In the genomic region with DNA sequence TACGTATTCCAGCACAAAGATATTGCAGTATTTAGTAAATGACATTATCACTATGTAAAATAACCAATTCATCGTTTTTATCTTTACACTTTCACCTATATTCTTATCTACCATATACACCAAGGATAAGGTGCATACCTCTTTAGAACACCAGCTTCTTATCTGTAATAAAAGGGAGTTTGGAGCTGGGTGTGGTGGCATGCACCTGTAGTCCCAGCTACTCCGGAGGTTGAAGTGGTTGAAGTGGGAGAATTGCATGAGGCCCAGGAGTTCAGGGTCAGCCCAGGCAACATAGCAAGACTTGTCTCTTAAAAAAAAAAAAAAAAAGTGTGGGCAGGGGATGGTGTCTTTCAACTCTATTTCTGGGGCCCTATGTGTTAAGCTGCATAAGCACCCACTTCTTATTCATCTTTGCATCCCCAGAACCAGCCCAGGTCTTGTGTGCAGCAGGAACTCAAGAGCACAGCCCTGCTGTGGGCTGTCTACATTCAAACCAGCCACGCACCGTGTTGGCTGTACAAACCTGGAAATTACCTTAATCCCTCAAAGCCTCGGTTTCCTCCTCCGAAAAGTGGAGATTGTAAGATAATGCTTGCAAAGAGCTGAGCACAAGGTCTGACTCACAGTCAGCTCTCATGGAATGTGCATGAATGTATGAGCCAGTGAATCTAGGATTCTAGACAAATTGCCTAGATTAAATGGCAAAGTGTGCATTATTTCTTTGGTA, we compare ENCODE assay signal across 14 cellular contexts.
A peak's percentile ranks its signal among the peaks of the same experiment; 100 is the strongest.
DNase-seq lines count a peak whose midpoint lies in the region; ATAC-seq and TF ChIP-seq lines count a peak whose summit lies in the region.
"Had no signal": no experiment of that assay in that cellular context is flagged by ENCODE, and none has a peak within 500 bp of the region (broad histone marks: within the 10 kb centered on the region; RNA-seq: fewer than 3 reads in every experiment).

No MANE protein-coding gene starts in this region.

- H3K9ac ChIP-seq in SK-N-SH: no peak overlapping the region

- H3K4me3 ChIP-seq in SK-N-SH (ENCODE audit: low read depth in 2 of 2, low read length in 1 of 2) (no peak overlapping the region), retinal pigment epithelial cell (ENCODE audit: low read length) (no peak overlapping the region)
- H3K4me3 ChIP-seq: right atrium auricular region, thoracic aorta had no signal

- TF ChIP-seq RAD21 in SK-N-SH (IDR thresholded peaks at IDR 0.05; ENCODE audit: low read length): no peak

- POLR2A ChIA-PET in SK-N-SH (lab: Yijun Ruan, JAX): no interaction called here

- no peaks in the 10 kb centered on the region for H3K9me2 ChIP-seq in SK-N-SH

- H3K79me2 ChIP-seq in SK-N-SH (ENCODE audit: insufficient read depth): no peaks in the 10 kb centered on the region

- no peak overlapping the region for H3K27ac ChIP-seq in SK-N-SH (ENCODE audit: low read depth in 2 of 2, low read length in 1 of 2)
- H3K27ac ChIP-seq: right atrium auricular region, thoracic aorta had no signal

- peak; percentile 49 for ATAC-seq in esophagus mucosa
- no peak for ATAC-seq in GM19351 (IDR thresholded peaks at IDR 0.05; ENCODE audit: unreplicated experiment)
- no peak for ATAC-seq in GM18867 (IDR thresholded peaks at IDR 0.05; ENCODE audit: unreplicated experiment)
- ATAC-seq: activated CD8-positive, alpha-beta memory T cell treated with anti-CD3 and anti-CD28 coated beads, Interleukin-2, amount 10 ng/mL, durations not matched to agents 7 days and 5 days; HCT116 had no signal

- peaks cover 0 to 5% of the 10 kb centered on the region in 2 experiments; a peak in 2 of 4 replicates for H3K4me1 ChIP-seq in SK-N-SH (ENCODE audit: control insufficient read depth in 1 of 2, insufficient read depth in 2 of 2, low read depth in 1 of 2, low read length in 1 of 2)
- H3K4me1 ChIP-seq: right atrium auricular region had no signal

- no peak overlapping the region for H3K4me2 ChIP-seq in SK-N-SH

- no peaks in the 10 kb centered on the region for H3F3A ChIP-seq in SK-N-SH (replicated peaks; ENCODE audit: insufficient read depth)

- no peak overlapping the region for H2AFZ ChIP-seq in SK-N-SH (ENCODE audit: low read depth)

- TF ChIP-seq CTCF in SK-N-SH (IDR thresholded peaks at IDR 0.05) (no peak), retinal pigment epithelial cell (conservative IDR thresholded peaks at IDR 0.05; ENCODE audit: low read depth, low read length) (no peak)

- CTCF ChIA-PET in SK-N-SH (lab: Yijun Ruan, JAX): no interaction called here

- TF ChIP-seq EP300 in SK-N-SH (IDR thresholded peaks at IDR 0.05; ENCODE audit: borderline replicate concordance in 1 of 2, low read depth in 1 of 2, low read length in 1 of 2): no peak

- no peaks in the 10 kb centered on the region for H3K9me3 ChIP-seq in SK-N-SH
- H3K9me3 ChIP-seq: right atrium auricular region, thoracic aorta had no signal

- no peaks in the 10 kb centered on the region for H3K36me3 ChIP-seq in SK-N-SH (replicated peaks in 1 of 2; ENCODE audit: control insufficient read depth in 1 of 2, insufficient read depth in 2 of 2, low read length in 1 of 2)
- H3K36me3 ChIP-seq: right atrium auricular region, thoracic aorta had no signal

- peak; percentile 31 for DNase-seq in activated CD4-positive, alpha-beta T cell treated with anti-CD3 and anti-CD28 coated beads for 48 hours
- no peak for DNase-seq in activated CD4-positive, alpha-beta T cell treated with anti-CD3 and anti-CD28 coated beads, Interleukin-2, amount 50 U/mL, for 48 hours
- DNase-seq in SK-N-SH: no peak
- peak; percentile 56 for DNase-seq in retinal pigment epithelial cell (ENCODE audit: low read depth)
- no peak for DNase-seq in GF-D8 (lab: John Stamatoyannopoulos, UW)
- DNase-seq: 8988T; activated CD8-positive, alpha-beta memory T cell treated with anti-CD3 and anti-CD28 coated beads, Interleukin-2, amount 10 ng/mL, durations not matched to agents 7 days and 5 days; NCI-H187 treated with DMSO at 0.1 percent for 48 hours had no signal

- whole genome bisulfite sequencing in SK-N-SH (ENCODE audit: low lambda C conversion rate): 47% methylated on average over 5 of the region's 7 CpGs

- no peaks in the 10 kb centered on the region for H3K27me3 ChIP-seq in SK-N-SH (ENCODE audit: insufficient read depth)
- H3K27me3 ChIP-seq: right atrium auricular region had no signal

- H4K20me1 ChIP-seq in SK-N-SH (ENCODE audit: insufficient read depth): no peaks in the 10 kb centered on the region

TF ChIP-seq in SK-N-SH, 30 proteins besides CTCF, POLR2A, EP300 and RAD21:
- TF ChIP-seq TCF12 (IDR thresholded peaks at IDR 0.05): peak; percentile 23; the same call in 1 of the 2 replicates
- peak; percentile 55; the same call in 1 of the 2 replicates for TF ChIP-seq FOSL2 (IDR thresholded peaks at IDR 0.05; ENCODE audit: borderline replicate concordance, low read depth)
- no peak for TF ChIP-seq MXI1 (IDR thresholded peaks at IDR 0.05; ENCODE audit: low read depth, low read length)
TF ChIP-seq in SK-N-SH: peak in this region for 2.

Comparison
In these comparisons a context has a peak if more than half of its experiments do, and no peak if none do; other contexts are left out.
1. DNase-seq: peak in activated CD4-positive, alpha-beta T cell treated with anti-CD3 and anti-CD28 coated beads for 48 hours (single experiment) and retinal pigment epithelial cell (single experiment); none in activated CD4-positive, alpha-beta T cell treated with anti-CD3 and anti-CD28 coated beads, Interleukin-2, amount 50 U/mL, for 48 hours (0 of 2), SK-N-SH (single experiment) and GF-D8 (single experiment).